ENCODE assay signal across 7 cellular contexts in genomic region chr10:68871731-68872342, GRCh38. TPM values are rescaled to one million over a fixed set of nuclear protein-coding genes. Genes with fewer than 3 reads are reported as not detected.
A peak's percentile ranks its signal among the peaks of the same experiment; 100 is the strongest.
DNase-seq lines count a peak whose midpoint lies in the region; ATAC-seq and TF ChIP-seq lines count a peak whose summit lies in the region.

No MANE protein-coding gene starts in this region.

- H3K27ac ChIP-seq in SJCRH30 (peak overlapping the region; percentile 70), upper lobe of left lung (peak overlapping the region in 2 of 4 donors; percentile 10 to 40)

- CTCF ChIA-PET in activated CD4-positive, alpha-beta memory T cell treated with anti-CD3 and anti-CD28 coated beads for 36 hours (lab: Charles Lee): no interaction called here

- no peaks in the 10 kb centered on the region for H3K36me3 ChIP-seq in SJCRH30
- H3K36me3 ChIP-seq in upper lobe of left lung: no peaks in the 10 kb centered on the region

- H3K4me1 ChIP-seq in SJCRH30 (peaks cover 19% of the 10 kb centered on the region), upper lobe of left lung (no peaks in the 10 kb centered on the region)

- H3K4me3 Mint-ChIP-seq in type B pancreatic cell: peak overlapping the region; percentile 50
- H3K4me3 Mint-ChIP-seq in activated CD4-positive, alpha-beta memory T cell treated with anti-CD3 and anti-CD28 coated beads for 36 hours: no peak overlapping the region

- no peak for TF ChIP-seq CTCF in type B pancreatic cell (conservative IDR thresholded peaks at IDR 0.05)
- TF ChIP-seq CTCF in upper lobe of left lung (IDR thresholded peaks at IDR 0.05): no peak

- TF ChIP-seq EP300 in upper lobe of left lung (IDR thresholded peaks at IDR 0.05): no peak

- peaks cover 25% of the 10 kb centered on the region for H3K4me1 Mint-ChIP-seq in type B pancreatic cell (ENCODE audit: unreplicated experiment)
- H3K4me1 Mint-ChIP-seq in activated CD4-positive, alpha-beta memory T cell treated with anti-CD3 and anti-CD28 coated beads for 36 hours (ENCODE audit: low read depth): peaks cover 9% of the 10 kb centered on the region

- no peak for ATAC-seq in GM19397 (IDR thresholded peaks at IDR 0.05; ENCODE audit: unreplicated experiment)
- ATAC-seq in upper lobe of left lung (ENCODE audit: low FRiP score in 2 of 2): no peak

- no peaks in the 10 kb centered on the region for H3K36me3 Mint-ChIP-seq in type B pancreatic cell
- no peaks in the 10 kb centered on the region for H3K36me3 Mint-ChIP-seq in activated CD4-positive, alpha-beta memory T cell treated with anti-CD3 and anti-CD28 coated beads for 36 hours

- H3K9me3 Mint-ChIP-seq in type B pancreatic cell: no peaks in the 10 kb centered on the region
- H3K9me3 Mint-ChIP-seq in activated CD4-positive, alpha-beta memory T cell treated with anti-CD3 and anti-CD28 coated beads for 36 hours: peaks cover 2% of the 10 kb centered on the region

- whole genome bisulfite sequencing in upper lobe of left lung, 2 donors: 43 to 49% methylated on average over 5 of the region's 5 CpGs

- TF ChIP-seq POLR2A in upper lobe of left lung (IDR thresholded peaks at IDR 0.05): no peak

- H3K27ac Mint-ChIP-seq in type B pancreatic cell: peak overlapping the region; percentile 21
- no peak overlapping the region for H3K27ac Mint-ChIP-seq in activated CD4-positive, alpha-beta memory T cell treated with anti-CD3 and anti-CD28 coated beads for 36 hours

- intact Hi-C loops in activated CD4-positive, alpha-beta memory T cell treated with anti-CD3 and anti-CD28 coated beads for 36 hours (cut with micrococcal nuclease): no loop called here

- no peaks in the 10 kb centered on the region for H3K27me3 Mint-ChIP-seq in type B pancreatic cell
- H3K27me3 Mint-ChIP-seq in activated CD4-positive, alpha-beta memory T cell treated with anti-CD3 and anti-CD28 coated beads for 36 hours: no peaks in the 10 kb centered on the region

- no peak overlapping the region for H3K4me3 ChIP-seq in SJCRH30
- H3K4me3 ChIP-seq in upper lobe of left lung: no peak overlapping the region

- POLR2A ChIA-PET in activated CD4-positive, alpha-beta memory T cell treated with anti-CD3 and anti-CD28 coated beads for 36 hours (lab: Charles Lee): no interaction called here

- H3K27me3 ChIP-seq in SJCRH30: no peaks in the 10 kb centered on the region
- no peaks in the 10 kb centered on the region for H3K27me3 ChIP-seq in upper lobe of left lung

- H3K9me3 ChIP-seq in SJCRH30 (replicated peaks) (no peaks in the 10 kb centered on the region), upper lobe of left lung (no peaks in the 10 kb centered on the region)

- DNase-seq in NCI-H1092 treated with DMSO at 0.1 percent for 48 hours (lab: John Stamatoyannopoulos, UW) (peak; percentile 97), SJCRH30 (peak; percentile 52 to 82), inferior parietal cortex (ENCODE audit: extremely low spot score) (peak; percentile 32), type B pancreatic cell (ENCODE audit: extremely low spot score, unreplicated experiment) (no peak), upper lobe of left lung (no peak)
- DNase-seq in activated CD4-positive, alpha-beta memory T cell treated with anti-CD3 and anti-CD28 coated beads for 36 hours: no peak

RNA-seq across cellular contexts. Expression of gene DDX50, which starts 29.3 kb away (rescaled TPM):
- total RNA-seq in SJCRH30 (2014; rRNA removed; shearing (Covaris generic)): 47.4 and 48.2 TPM in 2 replicates
- 28.7 and 44.2 TPM in 2 replicates for total RNA-seq in type B pancreatic cell (ENCODE audit: low replicate concordance)
- 10 to 100 TPM; 68.8 to 71.9 TPM for total RNA-seq in activated CD4-positive, alpha-beta memory T cell treated with anti-CD3 and anti-CD28 coated beads for 36 hours
- 10 to 100 TPM in 5 of 6 donors, 1 to 10 TPM in 1; 9.1 to 42.7 (median 24.4) TPM for total RNA-seq in upper lobe of left lung

RNA-seq across cellular contexts. Expression of gene STOX1, which starts 44.5 kb away (rescaled TPM):
- 0.30 and 0.33 TPM in 2 replicates for total RNA-seq in SJCRH30 (2014; rRNA removed; shearing (Covaris generic))
- total RNA-seq in type B pancreatic cell (ENCODE audit: low replicate concordance): 2.8 and 4.0 TPM in 2 replicates
- total RNA-seq in activated CD4-positive, alpha-beta memory T cell treated with anti-CD3 and anti-CD28 coated beads for 36 hours: under 1 TPM; 0.29 to 0.36 TPM
- total RNA-seq in upper lobe of left lung: 10 to 100 TPM in 1 of 6 donors, 1 to 10 TPM in 4, under 1 TPM in 1; 0.23 to 25.6 (median 3.1) TPM

Comparison
In these comparisons a context has a peak if more than half of its experiments do, and no peak if none do; other contexts are left out.
1. DNase-seq: peak in NCI-H1092 treated with DMSO at 0.1 percent for 48 hours (single experiment), SJCRH30 (2 of 2) and inferior parietal cortex (single experiment); none in type B pancreatic cell (single experiment), activated CD4-positive, alpha-beta memory T cell treated with anti-CD3 and anti-CD28 coated beads for 36 hours (single experiment) and upper lobe of left lung (0 of 2).